8 cellular contexts compared by ENCODE assay signal in genomic region chrX:23668335-23668734, GRCh38. TPM values are rescaled to one million over a fixed set of nuclear protein-coding genes. Genes with fewer than 3 reads are reported as not detected.
DNase-seq lines count a peak whose midpoint lies in the region; ATAC-seq lines count a peak whose summit lies in the region.

No MANE protein-coding gene starts in this region.

- H3K27me3 ChIP-seq in mesendoderm (ENCODE audit: insufficient read depth, low read length, poor library complexity) = no peaks in the 10 kb centered on the region

- no peak overlapping the region for H2BK120ac ChIP-seq in mesendoderm (ENCODE audit: low read depth, low read length)

- no peak overlapping the region for H3K4ac ChIP-seq in mesendoderm (ENCODE audit: low read depth, low read length)

- WGBS in mesendoderm (ENCODE audit: extremely low coverage, insufficient coverage, low lambda C conversion rate) = no CpG with 5 or more reads among the region's 3 CpGs

- H3K9me3 Mint-ChIP-seq in activated naive CD8-positive, alpha-beta T cell treated with anti-CD3 and anti-CD28 coated beads, Interleukin-2, amount 50 U/mL, for 24 hours = no peaks in the 10 kb centered on the region

- H3K4me3 Mint-ChIP-seq in activated naive CD8-positive, alpha-beta T cell treated with anti-CD3 and anti-CD28 coated beads, Interleukin-2, amount 50 U/mL, for 24 hours = peak overlapping the region; percentile 88

- no peak overlapping the region for H4K5ac ChIP-seq in mesendoderm (ENCODE audit: low read length)

- no peak for DNase-seq in activated naive CD8-positive, alpha-beta T cell treated with anti-CD3 and anti-CD28 coated beads, Interleukin-2, amount 50 U/mL, for 24 hours
- DNase-seq in mesendoderm (no peak), superior temporal gyrus (ENCODE audit: extremely low spot score) (no peak), midbrain (lab: John Stamatoyannopoulos, UW) (no peak), NCI-H524 treated with DMSO at 0.1 percent for 48 hours (lab: John Stamatoyannopoulos, UW) (no peak)
- DNase-seq in stimulated activated CD4-positive, alpha-beta T cell treated with anti-CD3 and anti-CD28 coated beads, Interleukin-12 subunit alpha, Interleukin-12 subunit beta, amount 100 ng/mL, for 4 hours = no peak

- peak overlapping the region; percentile 67 for H3K4me3 ChIP-seq in mesendoderm (ENCODE audit: low read length)

- H3K56ac ChIP-seq in mesendoderm (ENCODE audit: low read length) = peak overlapping the region; percentile 74

- H3K4me1 Mint-ChIP-seq in activated naive CD8-positive, alpha-beta T cell treated with anti-CD3 and anti-CD28 coated beads, Interleukin-2, amount 50 U/mL, for 24 hours = peaks cover 33% of the 10 kb centered on the region

- peaks cover 8% of the 10 kb centered on the region for H3K36me3 Mint-ChIP-seq in activated naive CD8-positive, alpha-beta T cell treated with anti-CD3 and anti-CD28 coated beads, Interleukin-2, amount 50 U/mL, for 24 hours (ENCODE audit: low read depth)

- no peaks in the 10 kb centered on the region for H3K4me1 ChIP-seq in mesendoderm (ENCODE audit: control insufficient read depth, low read depth, low read length)

- H3K79me1 ChIP-seq in mesendoderm (ENCODE audit: low read length) = no peaks in the 10 kb centered on the region

- peak overlapping the region; percentile 89 for H3K27ac Mint-ChIP-seq in activated naive CD8-positive, alpha-beta T cell treated with anti-CD3 and anti-CD28 coated beads, Interleukin-2, amount 50 U/mL, for 24 hours

- no peak overlapping the region for H3K27ac ChIP-seq in mesendoderm (ENCODE audit: low read depth, low read length)

- no peak overlapping the region for H4K8ac ChIP-seq in mesendoderm (ENCODE audit: low read depth, low read length)

- H3K23ac ChIP-seq in mesendoderm (ENCODE audit: low read length) = no peak overlapping the region

- peak overlapping the region; percentile 77 for H3K4me2 ChIP-seq in mesendoderm (ENCODE audit: low read length)

- H3K36me3 ChIP-seq in mesendoderm (ENCODE audit: control insufficient read depth, insufficient read depth, low read length) = no peaks in the 10 kb centered on the region

- no peaks in the 10 kb centered on the region for H3K27me3 Mint-ChIP-seq in activated naive CD8-positive, alpha-beta T cell treated with anti-CD3 and anti-CD28 coated beads, Interleukin-2, amount 50 U/mL, for 24 hours

- H2BK5ac ChIP-seq in mesendoderm (ENCODE audit: low read length) = no peak overlapping the region

- H3K18ac ChIP-seq in mesendoderm (ENCODE audit: low read length) = no peak overlapping the region

- H2AK5ac ChIP-seq in mesendoderm (ENCODE audit: low read length) = no peak overlapping the region

- ATAC-seq in GM18861 (IDR thresholded peaks at IDR 0.05; ENCODE audit: unreplicated experiment) = peak; percentile 49
- peak; percentile 50 for ATAC-seq in HG03097 (IDR thresholded peaks at IDR 0.05; ENCODE audit: low FRiP score, unreplicated experiment)
- ATAC-seq in activated naive CD8-positive, alpha-beta T cell treated with anti-CD3 and anti-CD28 coated beads, Interleukin-2, amount 50 U/mL, for 24 hours = no peak

- peak overlapping the region; percentile 88 for H3K9ac ChIP-seq in mesendoderm (ENCODE audit: low read length)

- H3K79me2 ChIP-seq in mesendoderm (ENCODE audit: control insufficient read depth, insufficient read depth, low read length) = peaks cover 11% of the 10 kb centered on the region

- no peak overlapping the region for H2BK15ac ChIP-seq in mesendoderm (replicated peaks; ENCODE audit: low read depth)

RNA-seq across cellular contexts. Expression of gene PRDX4, which starts 1.0 kb away (rescaled TPM):
- polyA plus RNA-seq in mesendoderm (2013, experiment 1 of 2) = 168 TPM
- 165 TPM for polyA plus RNA-seq in mesendoderm (2013, experiment 2 of 2)
